1 cellular context compared by ENCODE assay signal in the genomic region with DNA sequence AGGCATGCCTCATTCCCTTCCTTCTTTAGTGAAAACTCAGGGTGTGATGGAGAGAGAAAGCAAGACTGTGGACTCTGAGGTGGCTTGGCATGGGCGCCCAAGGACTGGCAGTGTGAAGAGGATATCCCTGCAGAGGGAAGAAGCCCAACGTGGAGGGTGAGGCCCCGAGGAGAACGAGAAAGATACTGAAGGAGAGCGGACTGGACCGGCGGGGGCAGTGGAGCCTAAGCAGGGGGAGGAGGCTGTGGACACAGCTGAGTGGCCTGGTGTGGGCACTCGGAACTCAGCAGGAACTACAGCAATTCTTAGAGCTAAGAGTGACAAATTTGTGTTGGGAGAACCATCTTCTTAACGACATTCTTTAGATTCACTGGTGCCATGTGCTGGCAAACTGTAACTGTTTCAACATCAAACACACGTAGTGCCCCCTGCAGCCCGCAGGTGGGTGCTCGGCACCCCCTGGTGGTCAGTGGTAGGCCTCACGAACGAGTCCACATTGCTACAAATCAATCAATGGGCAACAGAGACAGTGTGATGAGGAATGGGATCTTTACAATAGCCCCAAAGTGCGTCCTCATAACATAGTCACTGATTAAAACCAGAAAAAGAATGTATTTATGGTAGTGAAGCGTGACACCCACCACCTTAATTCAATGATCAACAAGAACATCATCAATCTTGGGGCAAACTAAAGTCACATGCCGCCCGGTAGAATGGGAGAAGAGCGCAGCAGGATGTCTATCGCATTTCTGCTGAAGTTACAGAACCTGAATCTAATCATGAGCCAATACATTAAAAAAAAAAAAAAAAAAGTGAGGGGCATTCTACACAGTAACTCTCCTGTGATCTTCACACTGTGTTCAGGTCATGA.
TF ChIP-seq lines count a peak whose summit lies in the region.

No MANE protein-coding gene starts in this region.

TF ChIP-seq in IMR-90, 13 proteins besides CTCF, POLR2A, EP300 and RAD21 (continued from another document):
- TF ChIP-seq CHD1 (IDR thresholded peaks at IDR 0.05; ENCODE audit: low read depth, low read length): no peak
- no peak for TF ChIP-seq MAFK (IDR thresholded peaks at IDR 0.05; ENCODE audit: low read depth, low read length)
- peak; percentile 53 for TF ChIP-seq SMC3 (IDR thresholded peaks at IDR 0.05; ENCODE audit: low read depth, low read length)
- TF ChIP-seq BHLHE40 (IDR thresholded peaks at IDR 0.05; ENCODE audit: low read depth, low read length): no peak
- TF ChIP-seq, protein P1, sequence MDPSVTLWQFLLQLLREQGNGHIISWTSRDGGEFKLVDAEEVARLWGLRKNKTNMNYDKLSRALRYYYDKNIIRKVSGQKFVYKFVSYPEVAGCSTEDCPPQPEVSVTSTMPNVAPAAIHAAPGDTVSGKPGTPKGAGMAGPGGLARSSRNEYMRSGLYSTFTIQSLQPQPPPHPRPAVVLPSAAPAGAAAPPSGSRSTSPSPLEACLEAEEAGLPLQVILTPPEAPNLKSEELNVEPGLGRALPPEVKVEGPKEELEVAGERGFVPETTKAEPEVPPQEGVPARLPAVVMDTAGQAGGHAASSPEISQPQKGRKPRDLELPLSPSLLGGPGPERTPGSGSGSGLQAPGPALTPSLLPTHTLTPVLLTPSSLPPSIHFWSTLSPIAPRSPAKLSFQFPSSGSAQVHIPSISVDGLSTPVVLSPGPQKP (IDR thresholded peaks at IDR 0.05; ENCODE audit: borderline replicate concordance, low read depth, low read length): no peak
- TF ChIP-seq NFE2L2 (IDR thresholded peaks at IDR 0.05; ENCODE audit: low read depth, low read length): no peak
- TF ChIP-seq CEBPB (IDR thresholded peaks at IDR 0.05; ENCODE audit: low read depth, low read length): peak; percentile 28; the same call in 1 of the 2 replicates
